ENCODE assay signal across 7 cellular contexts in the genomic region with DNA sequence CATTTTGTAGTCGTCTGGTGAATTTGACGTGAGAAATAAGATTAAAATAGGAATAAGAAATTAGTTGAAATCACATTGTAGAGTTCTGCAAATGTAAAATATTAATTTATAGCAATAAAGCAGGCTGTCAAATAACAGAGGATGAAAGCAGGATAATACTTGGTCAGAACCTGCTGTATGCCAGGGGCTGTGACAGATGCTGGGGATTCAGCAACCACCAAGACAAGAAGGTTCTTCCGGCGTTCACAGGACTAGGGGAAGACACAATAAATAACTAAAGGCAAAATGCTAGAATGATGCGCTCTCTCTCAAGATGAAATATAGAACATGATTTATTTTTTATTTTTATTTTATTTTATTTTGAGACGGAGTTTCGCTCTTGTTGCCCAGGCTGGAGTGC. TPM values are rescaled to one million over a fixed set of nuclear protein-coding genes. Genes with fewer than 3 reads are reported as not detected.
A peak's percentile ranks its signal among the peaks of the same experiment; 100 is the strongest.
DNase-seq lines count a peak whose midpoint lies in the region; ATAC-seq, FAIRE-seq and TF ChIP-seq lines count a peak whose summit lies in the region.

No MANE protein-coding gene starts in this region.

- no peak for TF ChIP-seq POLR2A in erythroblast (IDR thresholded peaks at IDR 0.05; ENCODE audit: low read length)

- H3K27me3 ChIP-seq in GM23248 (replicated peaks; ENCODE audit: insufficient read depth), result no peaks in the 10 kb centered on the region
- H3K27me3 ChIP-seq in RWPE2 (ENCODE audit: insufficient read depth, poor library complexity, severe bottlenecking), result no peaks in the 10 kb centered on the region
- no peaks in the 10 kb centered on the region for H3K27me3 ChIP-seq in small intestine (ENCODE audit: control insufficient read depth in 2 of 2, insufficient read depth in 2 of 2, low read length in 2 of 2)

- ATAC-seq in RWPE2 (ENCODE audit: low read depth), result no peak

- H3K4me3 ChIP-seq in GM23248, result peak overlapping the region; percentile 74
- H3K4me3 ChIP-seq in RWPE2 (ENCODE audit: severe bottlenecking), result peak overlapping the region; percentile 61
- peak overlapping the region; percentile 54 to 84 for H3K4me3 ChIP-seq in small intestine (ENCODE audit: low read depth in 1 of 2, low read length in 2 of 2)

- peak overlapping the region; percentile 96 for H2AFZ ChIP-seq in GM23248

- H3K4me1 ChIP-seq in GM23248 (ENCODE audit: insufficient read depth) (0 out of 2 replicates have a peak, but pooled peaks cover 6% of the 10 kb centered on the region), RWPE2 (ENCODE audit: insufficient read depth, poor library complexity, severe bottlenecking) (no peaks in the 10 kb centered on the region), small intestine (ENCODE audit: control insufficient read depth in 2 of 2, insufficient read depth in 1 of 2, low read depth in 1 of 2, low read length in 1 of 2) (no peaks in the 10 kb centered on the region)

- H3K79me2 ChIP-seq in GM23248 (ENCODE audit: insufficient read depth), result no peaks in the 10 kb centered on the region

- peak overlapping the region; percentile 67 for H3K9ac ChIP-seq in GM23248

- 66 to 71% methylated on average over 7 of the region's 7 CpGs for WGBS in GM23248 (ENCODE audit: low coverage in 1 of 2, low lambda C conversion rate in 2 of 2, missing lambda C conversion rate in 2 of 2), 2 experiments
- WGBS in small intestine, 3 donors, result 57 to 69% (median 58%) methylated on average over 7 of the region's 7 CpGs

- in situ Hi-C loops in GM23248 (cut with MboI), result no loop called here

- no peaks in the 10 kb centered on the region for H3K9me2 ChIP-seq in GM23248 (ENCODE audit: insufficient read depth)

- H3F3A ChIP-seq in GM23248 (ENCODE audit: insufficient read depth), result peaks cover 17% of the 10 kb centered on the region

- H3K4me2 ChIP-seq in GM23248 (ENCODE audit: unreplicated experiment), result peak overlapping the region; percentile 84

- no peak for FAIRE-seq in small intestine (lab: Jason Lieb, UNC)

- H3K9me3 ChIP-seq in GM23248 (ENCODE audit: low read depth) (no peaks in the 10 kb centered on the region), RWPE2 (ENCODE audit: severe bottlenecking) (no peaks in the 10 kb centered on the region), small intestine (ENCODE audit: control insufficient read depth, low read depth) (no peaks in the 10 kb centered on the region)

- H4K20me1 ChIP-seq in GM23248 (ENCODE audit: insufficient read depth), result no peaks in the 10 kb centered on the region

- H3K27ac ChIP-seq in GM23248 (no peak overlapping the region), RWPE2 (ENCODE audit: poor library complexity, severe bottlenecking) (peak overlapping the region; percentile 28), small intestine (ENCODE audit: low read depth in 1 of 2, low read length in 1 of 2) (peak overlapping the region; percentile 80 to 95)

- DNase-seq in GM23248, result no peak
- no peak for DNase-seq in RWPE2 (ENCODE audit: low spot score)
- peak; percentile 25 to 39 for DNase-seq in erythroblast (lab: John Stamatoyannopoulos, UW)
- DNase-seq in small intestine, result no peak
- no peak for DNase-seq in LoVo (ENCODE audit: low spot score)
- no peak for DNase-seq in retina
- DNase-seq in hypothalamus (lab: John Stamatoyannopoulos, UW), result no peak

- H3K36me3 ChIP-seq in GM23248 (ENCODE audit: low read depth) (no peaks in the 10 kb centered on the region), RWPE2 (ENCODE audit: low read depth) (no peaks in the 10 kb centered on the region), small intestine (ENCODE audit: control insufficient read depth in 2 of 2, insufficient read depth in 2 of 2, low read length in 2 of 2) (no peaks in the 10 kb centered on the region)

- TF ChIP-seq CTCF in RWPE2 (IDR thresholded peaks at IDR 0.05; ENCODE audit: poor library complexity, severe bottlenecking), result no peak

RNA-seq across cellular contexts. Expression of gene PARK7, which starts 6.8 kb away (rescaled TPM):
- total RNA-seq in GM23248 (2014; rRNA removed; shearing (Covaris generic)), result 191 and 198 TPM in 2 replicates
- polyA plus RNA-seq in GM23248 (2016; fragmentation: Nextera tagmentation; extraction: Ambion mirVana) (514 and 522 TPM in 2 replicates), small intestine (100 to 1,000 TPM; 206 to 297 (median 239) TPM)

RNA-seq across cellular contexts. Expression of gene TNFRSF9, which starts 14.0 kb away (rescaled TPM):
- 0.13 TPM in 1 of 2 replicates, not detected in the other for total RNA-seq in GM23248 (2014; rRNA removed; shearing (Covaris generic))
- polyA plus RNA-seq in GM23248 (2016; fragmentation: Nextera tagmentation; extraction: Ambion mirVana), result not detected in 2 replicates
- under 1 TPM in 1 of 3 donors, not detected in 2; 0.13 TPM for polyA plus RNA-seq in small intestine

Comparison
In these comparisons a context has a peak if more than half of its experiments do, and no peak if none do; other contexts are left out.
1. DNase-seq: peak in erythroblast (2 of 2); none in GM23248 (single experiment), RWPE2 (single experiment), small intestine (single experiment), LoVo (single experiment), retina (single experiment) and hypothalamus (0 of 51).
2. Peak in every context shown above with its lines, with median percentiles within 50 percentile points of each other: H3K4me3 ChIP-seq.